16 cellular contexts compared by ENCODE assay signal in the genomic region with DNA sequence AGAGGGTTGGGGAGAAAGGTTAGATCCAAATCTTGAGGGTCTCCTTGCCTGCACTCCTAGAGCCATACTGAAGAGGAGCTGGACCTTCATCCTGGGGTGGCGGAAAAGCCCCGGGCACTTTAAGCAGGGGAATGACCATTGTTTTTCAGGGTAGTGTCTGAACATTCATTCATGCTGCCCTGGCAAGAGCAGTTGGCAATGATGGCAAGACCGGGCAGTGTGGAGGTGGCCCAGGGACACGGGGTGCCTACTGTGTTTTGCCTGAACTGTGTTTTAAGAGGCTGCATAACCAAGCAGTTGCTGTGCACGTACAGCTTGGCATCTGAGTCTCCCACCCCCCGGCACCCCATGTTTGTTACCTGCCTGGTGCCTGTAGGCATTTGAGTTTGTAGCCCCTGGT. TPM values are rescaled to one million over a fixed set of nuclear protein-coding genes. Genes with fewer than 3 reads are reported as not detected.
A peak's percentile ranks its signal among the peaks of the same experiment; 100 is the strongest.
DNase-seq lines count a peak whose midpoint lies in the region; ATAC-seq and TF ChIP-seq lines count a peak whose summit lies in the region.
"Had no signal": no experiment of that assay in that cellular context is flagged by ENCODE, and none has a peak within 500 bp of the region (broad histone marks: within the 10 kb centered on the region; RNA-seq: fewer than 3 reads in every experiment).

No MANE protein-coding gene starts in this region.

- H3K4me1 Mint-ChIP-seq in activated B cell treated with CpG ODN at 0.5 μM for 24 hours (peaks cover 82% of the 10 kb centered on the region), osteocyte (ENCODE audit: unreplicated experiment) (peaks cover 73% of the 10 kb centered on the region)

- H3K27me3 ChIP-seq in transverse colon = no peaks in the 10 kb centered on the region
- H3K27me3 ChIP-seq: body of pancreas had no signal

- H3K4me1 ChIP-seq in transverse colon = peaks cover 15 to 75% (median 49%) of the 10 kb centered on the region in 4 donors

- H3K36me3 Mint-ChIP-seq in activated B cell treated with CpG ODN at 0.5 μM for 24 hours (ENCODE audit: low read depth) = peaks cover 56% of the 10 kb centered on the region
- H3K36me3 Mint-ChIP-seq in osteocyte (ENCODE audit: unreplicated experiment) = peaks cover 27% of the 10 kb centered on the region

- H3K9me3 Mint-ChIP-seq in activated B cell treated with CpG ODN at 0.5 μM for 24 hours = no peaks in the 10 kb centered on the region
- H3K9me3 Mint-ChIP-seq in osteocyte (ENCODE audit: unreplicated experiment) = no peaks in the 10 kb centered on the region
- H3K9me3 Mint-ChIP-seq: activated naive CD4-positive, alpha-beta T cell treated with anti-CD3 and anti-CD28 coated beads, Interleukin-2, amount 10 ng/mL, durations not matched to agents 7 days and 5 days had no signal

- H3K27ac ChIP-seq in transverse colon = peak overlapping the region; percentile 92 to 95 (median 93)

- CTCF ChIA-PET in activated B cell treated with CpG ODN at 0.5 μM for 24 hours (lab: Charles Lee) = no interaction called here

- H3K27me3 Mint-ChIP-seq in activated B cell treated with CpG ODN at 0.5 μM for 24 hours = no peaks in the 10 kb centered on the region
- H3K27me3 Mint-ChIP-seq in osteocyte (ENCODE audit: unreplicated experiment) = no peaks in the 10 kb centered on the region
- H3K27me3 Mint-ChIP-seq: activated naive CD4-positive, alpha-beta T cell treated with anti-CD3 and anti-CD28 coated beads, Interleukin-2, amount 10 ng/mL, durations not matched to agents 7 days and 5 days had no signal

- TF ChIP-seq EP300 in transverse colon (IDR thresholded peaks at IDR 0.05; ENCODE audit: low read depth) = no peak

- H3K36me3 ChIP-seq in transverse colon = peaks cover 0 to 5% (median 3%) of the 10 kb centered on the region in 4 donors

- intact Hi-C loops in activated B cell treated with CpG ODN at 0.5 μM for 24 hours (cut with micrococcal nuclease) (no loop called here), Right ventricle myocardium superior (cut with DNase I) (no loop called here), transverse colon (cut with DNase I; ENCODE audit: low total_unique reads) (no loop called here)

- H3K9me3 ChIP-seq in transverse colon = no peaks in the 10 kb centered on the region
- H3K9me3 ChIP-seq: body of pancreas had no signal

- no peak overlapping the region for H3K4me3 ChIP-seq in transverse colon
- H3K4me3 ChIP-seq: body of pancreas had no signal

- in situ Hi-C loops in transverse colon (cut with MboI; ENCODE audit: low pct_ligation_motif_present in 1 of 4, low pct_unique_long_range_greater_than_20kb in 1 of 4, low sequenced_read_pairs in 3 of 4) = no loop called here

- no peak for TF ChIP-seq POLR2A in transverse colon (IDR thresholded peaks at IDR 0.05)

- H3K4me3 Mint-ChIP-seq in activated B cell treated with CpG ODN at 0.5 μM for 24 hours (no peak overlapping the region), osteocyte (ENCODE audit: unreplicated experiment) (no peak overlapping the region)
- H3K4me3 Mint-ChIP-seq: activated naive CD4-positive, alpha-beta T cell treated with anti-CD3 and anti-CD28 coated beads, Interleukin-2, amount 10 ng/mL, durations not matched to agents 7 days and 5 days had no signal

- 90 to 100% methylated on average over 2 to 6 of the region's 6 CpGs for WGBS in transverse colon (ENCODE audit: low coverage in 1 of 2), 2 donors

- TF ChIP-seq CTCF in activated B cell treated with CpG ODN at 0.5 μM for 24 hours (IDR thresholded peaks at IDR 0.05) = no peak
- TF ChIP-seq CTCF in osteocyte (IDR thresholded peaks at IDR 0.05) = no peak
- TF ChIP-seq CTCF in transverse colon (IDR thresholded peaks at IDR 0.05) = no peak

- H3K27ac Mint-ChIP-seq in activated B cell treated with CpG ODN at 0.5 μM for 24 hours (peak overlapping the region; percentile 59), osteocyte (ENCODE audit: unreplicated experiment) (peak overlapping the region; percentile 47)
- H3K27ac Mint-ChIP-seq: activated naive CD4-positive, alpha-beta T cell treated with anti-CD3 and anti-CD28 coated beads, Interleukin-2, amount 10 ng/mL, durations not matched to agents 7 days and 5 days had no signal

- POLR2A ChIA-PET in activated B cell treated with CpG ODN at 0.5 μM for 24 hours (lab: Charles Lee) = interaction anchor here (0.7 to 13.6 kb wide), 4 partner anchors 9 to 38 kb away, joined by 4 to 267 read pairs (median 6); a partner anchor contains a TSS

- DNase-seq in activated B cell treated with CpG ODN at 0.5 μM for 24 hours = no peak
- no peak for DNase-seq in Right ventricle myocardium superior
- DNase-seq in osteocyte (ENCODE audit: extremely low spot score, unreplicated experiment) = no peak
- no peak for DNase-seq in transverse colon
- no peak for DNase-seq in mucosa of gallbladder (ENCODE audit: low spot score)
- DNase-seq: activated CD4-positive, CD25-positive, alpha-beta regulatory T cell treated with anti-CD3 and anti-CD28 coated beads, Interleukin-2, amount 50 U/mL, for 72 hours; activated CD8-positive, alpha-beta memory T cell treated with anti-CD3 and anti-CD28 coated beads, Interleukin-2, amount 50 U/mL, for 4 hours; activated naive CD4-positive, alpha-beta T cell treated with anti-CD3 and anti-CD28 coated beads, Interleukin-2, amount 10 ng/mL, durations not matched to agents 7 days and 5 days; body of pancreas; DMS53; islet precursor cell; NCI-H2081; NCI-H524; occipital lobe had no signal

- ATAC-seq in activated B cell treated with CpG ODN at 0.5 μM for 24 hours (ENCODE audit: low read depth) = no peak
- ATAC-seq in Right ventricle myocardium superior (ENCODE audit: poor library complexity) = peak; percentile 30
- ATAC-seq in HG02852 (IDR thresholded peaks at IDR 0.05; ENCODE audit: unreplicated experiment) = no peak
- ATAC-seq in GM19467 (IDR thresholded peaks at IDR 0.05; ENCODE audit: unreplicated experiment) = no peak
- ATAC-seq: body of pancreas had no signal

RNA-seq across cellular contexts. Expression of a gene that starts 14.7 kb away (rescaled TPM):
- total RNA-seq in activated B cell treated with CpG ODN at 0.5 μM for 24 hours (107 and 126 TPM in 2 replicates), Right ventricle myocardium superior (128 TPM), osteocyte (74.6 and 80.6 TPM in 2 replicates), transverse colon (1,000 to 10,000 TPM in 1 of 4 donors, 100 to 1,000 TPM in 1, 10 to 100 TPM in 2; 85.1 to 1,315 (median 121) TPM), mucosa of gallbladder (97.1 TPM)

RNA-seq across cellular contexts. Expression of a gene that starts 50.5 kb away (rescaled TPM):
- 15.5 and 18.2 TPM in 2 replicates for total RNA-seq in activated B cell treated with CpG ODN at 0.5 μM for 24 hours
- 16.3 TPM for total RNA-seq in Right ventricle myocardium superior
- 19.9 and 20.5 TPM in 2 replicates for total RNA-seq in osteocyte
- total RNA-seq in transverse colon = 10 to 100 TPM; 17.5 to 41.5 (median 23.8) TPM
- 21.5 TPM for total RNA-seq in mucosa of gallbladder

RNA-seq across cellular contexts. Expression of a gene that starts 50.7 kb away (rescaled TPM):
- total RNA-seq in activated B cell treated with CpG ODN at 0.5 μM for 24 hours (115 TPM in 2 replicates), Right ventricle myocardium superior (33.6 TPM), osteocyte (52.8 and 52.9 TPM in 2 replicates), transverse colon (10 to 100 TPM; 60.7 to 96.1 (median 72.8) TPM), mucosa of gallbladder (55.9 TPM)
